Comparison of ENCODE assay signal across 18 cellular contexts in the genomic region with DNA sequence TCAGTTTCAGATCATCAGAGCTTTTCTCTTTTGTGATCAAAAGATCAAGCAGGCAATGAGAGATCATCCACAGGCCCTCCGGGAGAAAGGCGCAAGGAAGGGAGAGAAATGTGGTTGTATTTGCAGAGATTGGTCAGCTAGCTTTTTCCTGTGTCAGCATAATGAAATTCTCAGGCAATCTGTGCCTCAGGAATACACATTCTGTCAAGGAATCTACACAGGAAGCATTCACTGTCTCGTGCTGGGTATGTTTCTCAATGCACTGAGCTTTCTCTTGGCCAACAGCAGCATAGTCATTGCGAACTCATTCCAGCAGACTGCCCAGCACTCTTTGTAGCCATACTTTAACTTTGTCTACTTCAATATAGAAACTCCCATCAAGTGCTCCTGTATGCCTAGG.
DNase-seq lines count a peak whose midpoint lies in the region; ATAC-seq, FAIRE-seq and TF ChIP-seq lines count a peak whose summit lies in the region.
"Had no signal": no experiment of that assay in that cellular context is flagged by ENCODE, and none has a peak within 500 bp of the region (broad histone marks: within the 10 kb centered on the region; RNA-seq: fewer than 3 reads in every experiment).

No MANE protein-coding gene starts in this region.

- peak overlapping the region; percentile 36 for H3K9ac ChIP-seq in adipocyte (ENCODE audit: low read length)

- H3K4me2 ChIP-seq in hepatocyte: no peak overlapping the region

- no peak for TF ChIP-seq POLR2A in GM12891 (IDR thresholded peaks at IDR 0.05; ENCODE audit: low read depth, low read length)

- H3K36me3 ChIP-seq in adipocyte (ENCODE audit: control insufficient read depth, insufficient read depth, low read length, severe bottlenecking): no peaks in the 10 kb centered on the region
- no peaks in the 10 kb centered on the region for H3K36me3 ChIP-seq in hepatocyte (replicated peaks; ENCODE audit: insufficient read depth, low read depth)
- no peaks in the 10 kb centered on the region for H3K36me3 ChIP-seq in psoas muscle (ENCODE audit: insufficient read depth in 1 of 2, low read depth in 1 of 2)

- intact Hi-C loops in psoas muscle (cut with DNase I): no loop called here

- H4K20me1 ChIP-seq in hepatocyte (ENCODE audit: insufficient read depth, poor library complexity, severe bottlenecking): no peaks in the 10 kb centered on the region

- ATAC-seq in HG03457 (IDR thresholded peaks at IDR 0.05; ENCODE audit: unreplicated experiment) (no peak), psoas muscle (no peak), GM21423 (IDR thresholded peaks at IDR 0.05; ENCODE audit: unreplicated experiment) (no peak)

- 88% methylated on average over 4 of the region's 4 CpGs for WGBS in hepatocyte (ENCODE audit: low lambda C conversion rate, missing lambda C conversion rate)
- 72 to 84% (median 74%) methylated on average over 4 of the region's 4 CpGs for WGBS in psoas muscle, 3 donors

- TF ChIP-seq CTCF in AG10803 (conservative IDR thresholded peaks at IDR 0.05; ENCODE audit: low read length) (no peak), hepatocyte (IDR thresholded peaks at IDR 0.05; ENCODE audit: poor library complexity) (no peak), psoas muscle (IDR thresholded peaks at IDR 0.05) (no peak)

- H3K4me3 ChIP-seq in AG10803 (ENCODE audit: low read length) (no peak overlapping the region), adipocyte (ENCODE audit: low read length) (peak overlapping the region; percentile 33), hepatocyte (no peak overlapping the region), psoas muscle (no peak overlapping the region)

- peak; percentile 68 for DNase-seq in AG10803 (ENCODE audit: low read depth)
- DNase-seq in GM12891 (ENCODE audit: insufficient read length, low spot score): no peak
- DNase-seq in adipocyte (ENCODE audit: low read depth): peak; percentile 67
- DNase-seq in hepatocyte (ENCODE audit: low spot score): peak; percentile 16
- DNase-seq in activated effector memory CD4-positive, alpha-beta T cell treated with Interleukin-2 at 50 U/mL for 16 hours: no peak
- DNase-seq in psoas muscle: no peak
- DNase-seq: activated CD8-positive, alpha-beta memory T cell treated with anti-CD3 and anti-CD28 coated beads for 24 hours; dermis blood vessel endothelial cell; KG1; NCI-H187 treated with DMSO at 0.1 percent for 48 hours; NCI-H69; stimulated activated CD4-positive, alpha-beta T cell treated with anti-CD3 and anti-CD28 coated beads, Interleukin-4, amount 100 ng/mL, for 4 hours; stimulated activated naive CD4-positive, alpha-beta T cell treated with Interleukin-2 at 50 U/mL for 16 hours had no signal

- H3K27ac ChIP-seq in hepatocyte (no peak overlapping the region), psoas muscle (no peak overlapping the region)
- H3K27ac ChIP-seq: RWPE1 had no signal

- H3K79me2 ChIP-seq in hepatocyte: no peaks in the 10 kb centered on the region

- H3K4me1 ChIP-seq in adipocyte (ENCODE audit: control insufficient read depth, insufficient read depth, low read length) (peaks cover 40% of the 10 kb centered on the region), hepatocyte (ENCODE audit: insufficient read depth) (no peaks in the 10 kb centered on the region), psoas muscle (no peaks in the 10 kb centered on the region)

- H3K9me3 ChIP-seq in adipocyte (ENCODE audit: control insufficient read depth, low read length) (no peaks in the 10 kb centered on the region), hepatocyte (ENCODE audit: low read depth) (no peaks in the 10 kb centered on the region), psoas muscle (no peaks in the 10 kb centered on the region)

- FAIRE-seq in GM12891 (lab: Jason Lieb, UNC): peak; percentile 5
- FAIRE-seq: islet of Langerhans, TTC549 had no signal

- no peaks in the 10 kb centered on the region for H3K27me3 ChIP-seq in adipocyte (replicated peaks; ENCODE audit: control insufficient read depth, insufficient read depth, low read length)
- no peaks in the 10 kb centered on the region for H3K27me3 ChIP-seq in hepatocyte
- no peaks in the 10 kb centered on the region for H3K27me3 ChIP-seq in psoas muscle (ENCODE audit: insufficient read depth in 3 of 3, low read length in 2 of 3)

- no peaks in the 10 kb centered on the region for H3K9me2 ChIP-seq in hepatocyte (replicated peaks; ENCODE audit: insufficient read depth)

- H2AFZ ChIP-seq in hepatocyte: no peak overlapping the region

TF ChIP-seq in GM12891, 5 proteins besides CTCF, POLR2A, EP300 and RAD21:
- TF ChIP-seq PAX5 (IDR thresholded peaks at IDR 0.05; ENCODE audit: insufficient read depth, low read length, severe bottlenecking) (no peak), TAF1 (IDR thresholded peaks at IDR 0.05; ENCODE audit: low read depth, low read length) (no peak), SPI1 (IDR thresholded peaks at IDR 0.05; ENCODE audit: low read depth, low read length) (no peak), POLR2AphosphoS5 (IDR thresholded peaks at IDR 0.05; ENCODE audit: low read depth, low read length) (no peak), POU2F2 (IDR thresholded peaks at IDR 0.05; ENCODE audit: low read depth, low read length) (no peak)

Comparison
In these comparisons a context has a peak if more than half of its experiments do, and no peak if none do; other contexts are left out.
1. DNase-seq: peak in AG10803 (single experiment), adipocyte (single experiment) and hepatocyte (single experiment); none in GM12891 (single experiment), activated effector memory CD4-positive, alpha-beta T cell treated with Interleukin-2 at 50 U/mL for 16 hours (single experiment) and psoas muscle (0 of 2).